12 cellular contexts compared by ENCODE assay signal in genomic region chr16:31505483-31505882, GRCh38. TPM values are rescaled to one million over a fixed set of nuclear protein-coding genes. Genes with fewer than 3 reads are reported as not detected.
DNase-seq lines count a peak whose midpoint lies in the region; ATAC-seq and TF ChIP-seq lines count a peak whose summit lies in the region.
"Had no signal": no experiment of that assay in that cellular context is flagged by ENCODE, and none has a peak within 500 bp of the region (broad histone marks: within the 10 kb centered on the region; RNA-seq: fewer than 3 reads in every experiment).

No MANE protein-coding gene starts in this region.

- no peak for DNase-seq in activated CD4-positive, CD25-positive, alpha-beta regulatory T cell (lab: John Stamatoyannopoulos, UW)
- DNase-seq in Jurkat, Clone E6-1 (ENCODE audit: low read depth, low spot score): peak; percentile 75
- DNase-seq in mesothelial cell of epicardium (ENCODE audit: low spot score in 2 of 2, unreplicated experiment in 2 of 2) (no peak), D341Med (ENCODE audit: low spot score) (no peak), NCI-H345 treated with DMSO at 0.1 percent for 48 hours (lab: John Stamatoyannopoulos, UW; ENCODE audit: unreplicated experiment) (no peak), NCI-H1105 (lab: John Stamatoyannopoulos, UW) (no peak)
- DNase-seq: HCEC 1CT, lower lobe of right lung, right cardiac atrium had no signal

- H3K36me3 Mint-ChIP-seq in mesothelial cell of epicardium: no peaks in the 10 kb centered on the region

- H3K4me3 ChIP-seq in Jurkat, Clone E6-1 (ENCODE audit: low read length): no peak overlapping the region
- H3K4me3 ChIP-seq: A549, lower lobe of right lung had no signal

- H3K9me3 Mint-ChIP-seq in mesothelial cell of epicardium: no peaks in the 10 kb centered on the region

- no peaks in the 10 kb centered on the region for H3K27me3 Mint-ChIP-seq in mesothelial cell of epicardium (ENCODE audit: low read depth)

- peak; percentile 53 to 58 for ATAC-seq in activated CD4-positive, CD25-positive, alpha-beta regulatory T cell treated with anti-CD3 and anti-CD28 coated beads, Interleukin-2, amount 50 U/mL, for 24 hours
- peak; percentile 41 for ATAC-seq in GM21619 (IDR thresholded peaks at IDR 0.05; ENCODE audit: unreplicated experiment)
- ATAC-seq: A549, lower lobe of right lung, right cardiac atrium had no signal

- TF ChIP-seq CTCF in mesothelial cell of epicardium (IDR thresholded peaks at IDR 0.05; ENCODE audit: unreplicated experiment): no peak

- peaks cover 23% of the 10 kb centered on the region for H3K4me1 Mint-ChIP-seq in mesothelial cell of epicardium

- no peak overlapping the region for H3K4me3 Mint-ChIP-seq in mesothelial cell of epicardium

- peak overlapping the region; percentile 28 for H3K27ac Mint-ChIP-seq in mesothelial cell of epicardium

RNA-seq across cellular contexts. Expression of gene RUSF1, which starts 2.7 kb away (rescaled TPM):
- polyA plus RNA-seq in Jurkat, Clone E6-1 (2012; ENCODE audit: insufficient read depth, insufficient read length): 106 TPM
- 78.1 to 88.9 TPM (median 86.2 TPM) in 3 replicates for total RNA-seq in mesothelial cell of epicardium

RNA-seq across cellular contexts. Expression of gene AHSP, which starts 22.2 kb away (rescaled TPM):
- 1.7 TPM for polyA plus RNA-seq in Jurkat, Clone E6-1 (2012; ENCODE audit: insufficient read depth, insufficient read length)
- not detected in 3 replicates for total RNA-seq in mesothelial cell of epicardium
- total RNA-seq: lower lobe of right lung, right cardiac atrium had no signal
- polyA plus RNA-seq: A549, right cardiac atrium had no signal

RNA-seq across cellular contexts. Expression of gene SLC5A2, which starts 22.6 kb away (rescaled TPM):
- 40.0 TPM for polyA plus RNA-seq in Jurkat, Clone E6-1 (2012; ENCODE audit: insufficient read depth, insufficient read length)
- total RNA-seq in mesothelial cell of epicardium: 0.36 to 0.53 TPM (median 0.36 TPM) in 3 replicates
- total RNA-seq: right cardiac atrium had no signal

RNA-seq across cellular contexts. Expression of gene TGFB1I1, which starts 33.5 kb away (rescaled TPM):
- polyA plus RNA-seq in Jurkat, Clone E6-1 (2012; ENCODE audit: insufficient read depth, insufficient read length): not detected
- total RNA-seq in mesothelial cell of epicardium: 35.5 to 39.4 TPM (median 38.1 TPM) in 3 replicates

RNA-seq across cellular contexts. Expression of gene ARMC5, which starts 46.2 kb away (rescaled TPM):
- 8.5 TPM for polyA plus RNA-seq in Jurkat, Clone E6-1 (2012; ENCODE audit: insufficient read depth, insufficient read length)
- 17.0 to 18.5 TPM (median 17.7 TPM) in 3 replicates for total RNA-seq in mesothelial cell of epicardium
